Comparison of ENCODE assay signal across 22 cellular contexts in genomic region chr7:23787272-23787671, GRCh38.
DNase-seq lines count a peak whose midpoint lies in the region; ATAC-seq, FAIRE-seq and TF ChIP-seq lines count a peak whose summit lies in the region.
"Had no signal": no experiment of that assay in that cellular context is flagged by ENCODE, and none has a peak within 500 bp of the region (broad histone marks: within the 10 kb centered on the region; RNA-seq: fewer than 3 reads in every experiment).

No MANE protein-coding gene starts in this region.

- POLR2A ChIA-PET in GM12878 (lab: Charles Lee): interaction anchor here (0.6 kb wide), 1 partner anchor 483 kb away, joined by 4 read pairs; no protein-coding TSS in a partner anchor
- POLR2A ChIA-PET in GM10248 (lab: Yijun Ruan, JAX): no interaction called here

- no peaks in the 10 kb centered on the region for H3K27me3 ChIP-seq in Karpas-422 (ENCODE audit: low read length)
- no peaks in the 10 kb centered on the region for H3K27me3 ChIP-seq in GM12878 (replicated peaks in 1 of 2; ENCODE audit: control insufficient read depth in 2 of 2, insufficient read depth in 2 of 2, low read length in 1 of 2)
- H3K27me3 ChIP-seq: SJSA1 had no signal

- H3K79me2 ChIP-seq in Karpas-422 (ENCODE audit: low read length) (no peaks in the 10 kb centered on the region), GM12878 (ENCODE audit: control insufficient read depth, insufficient read depth, low read length) (no peaks in the 10 kb centered on the region)

- no peak overlapping the region for H3K4me3 ChIP-seq in Karpas-422 (ENCODE audit: low read length)
- H3K4me3 ChIP-seq in GM12878: no peak overlapping the region
- H3K4me3 ChIP-seq: SJSA1 had no signal

- H3K9me3 ChIP-seq in Karpas-422 (ENCODE audit: low read length) (no peaks in the 10 kb centered on the region), GM12878 (replicated peaks; ENCODE audit: control insufficient read depth, insufficient read depth, low read length) (no peaks in the 10 kb centered on the region)
- H3K9me3 ChIP-seq: SJSA1 had no signal

- H3K4me1 ChIP-seq in Karpas-422 (ENCODE audit: low read length) (no peaks in the 10 kb centered on the region), GM12878 (ENCODE audit: control insufficient read depth, insufficient read depth, low read length) (no peaks in the 10 kb centered on the region)
- H3K4me1 ChIP-seq: Caco-2, SJSA1 had no signal

- H3K27ac ChIP-seq in Karpas-422 (ENCODE audit: low read length): no peak overlapping the region
- no peak overlapping the region for H3K27ac ChIP-seq in GM12878 (ENCODE audit: control insufficient read depth, insufficient read depth)
- H3K27ac ChIP-seq: SJSA1 had no signal

- in situ Hi-C loops in GM12878 (cut with MboI): no loop called here

- no peaks in the 10 kb centered on the region for H4K20me1 ChIP-seq in Karpas-422 (ENCODE audit: insufficient read depth, low read depth, low read length)
- no peaks in the 10 kb centered on the region for H4K20me1 ChIP-seq in GM12878 (ENCODE audit: control insufficient read depth, insufficient read depth)

- TF ChIP-seq POLR2A in GM12878 (IDR thresholded peaks at IDR 0.05; ENCODE audit: low read depth, low read length): no peak

- H2AFZ ChIP-seq in Karpas-422 (ENCODE audit: low read length) (no peak overlapping the region), GM12878 (ENCODE audit: control insufficient read depth, low read depth, low read length) (no peak overlapping the region)

- RAD21 ChIA-PET in GM12878 (lab: Charles Lee; ENCODE audit: unreplicated experiment): interaction anchor here (0.6 kb wide), 1 partner anchor 315 kb away, joined by 4 read pairs; no protein-coding TSS in a partner anchor

- 64% methylated on average over 3 of the region's 3 CpGs for WGBS in GM12878 (ENCODE audit: insufficient coverage, insufficient replicate concordance, low lambda C conversion rate, missing lambda C conversion rate)

- H3K4me2 ChIP-seq in Karpas-422 (ENCODE audit: low read depth, low read length, poor library complexity, severe bottlenecking) (no peak overlapping the region), GM12878 (ENCODE audit: control insufficient read depth, insufficient read depth) (no peak overlapping the region)

- no peaks in the 10 kb centered on the region for H3K36me3 ChIP-seq in Karpas-422 (ENCODE audit: insufficient read depth, low read length)
- no peaks in the 10 kb centered on the region for H3K36me3 ChIP-seq in GM12878 (ENCODE audit: control insufficient read depth in 2 of 2, insufficient read depth in 2 of 2, low read length in 1 of 2)
- H3K36me3 ChIP-seq: SJSA1 had no signal

- TF ChIP-seq CTCF in GM12878 (IDR thresholded peaks at IDR 0.05 in 2 of 3, conservative IDR thresholded peaks at IDR 0.05 in 1 of 3; ENCODE audit: control insufficient read depth in 2 of 3, extremely low read depth in 1 of 3, insufficient read depth in 1 of 3, low read depth in 3 of 3, low read length in 3 of 3) (no peak), GM10248 (IDR thresholded peaks at IDR 0.05; ENCODE audit: control extremely low read depth, extremely low read depth, low read depth, missing control alignments) (no peak)

- no peak for TF ChIP-seq RAD21 in GM12878 (IDR thresholded peaks at IDR 0.05; ENCODE audit: insufficient read depth, low read depth, low read length)

- DNase-seq in NCI-H82 (lab: John Stamatoyannopoulos, UW) (peak; percentile 7), NCI-H82 treated with DMSO at 0.1 percent for 48 hours (lab: John Stamatoyannopoulos, UW; ENCODE audit: unreplicated experiment) (no peak), Karpas-422 (peak; percentile 34), GM12878 (ENCODE audit: low read depth, low spot score) (no peak), posterior cingulate gyrus (no peak), GM10248 (ENCODE audit: extremely low spot score) (no peak)
- DNase-seq: ACHN, AML-193, Caco-2, DMS79, Kasumi-1, MM.1S, NCI-H1105, NCI-H2029, NCI-H526 treated with DMSO at 0.1 percent for 48 hours, T-helper 2 cell had no signal

- H3K9me2 ChIP-seq in Karpas-422 (replicated peaks; ENCODE audit: insufficient read depth, low read length): no peaks in the 10 kb centered on the region

- FAIRE-seq in GM12878 (lab: Jason Lieb, UNC): peak; percentile 64
- FAIRE-seq: G401.6, GM12891, GM18507, HepG2 had no signal

- ATAC-seq in GM12878 (no peak), HG02610 (IDR thresholded peaks at IDR 0.05; ENCODE audit: unreplicated experiment) (no peak)
- ATAC-seq: HepG2 had no signal

- H3K9ac ChIP-seq in Karpas-422 (ENCODE audit: low read length) (no peak overlapping the region), GM12878 (ENCODE audit: control insufficient read depth, insufficient read depth, low read length) (no peak overlapping the region)

- BruUV-seq in GM12878 (replicated peaks; lab: Mats Ljungman, UMichigan): no TSS peak

- no peak for TF ChIP-seq EP300 in GM12878 (IDR thresholded peaks at IDR 0.05; ENCODE audit: borderline replicate concordance in 1 of 2, control insufficient read depth in 1 of 2, low read depth in 2 of 2, low read length in 2 of 2)

- intact Hi-C loops in GM12878 (cut with micrococcal nuclease; ENCODE audit: unreplicated experiment) (no loop called here), posterior cingulate gyrus (cut with DNase I) (no loop called here)

- CTCF ChIA-PET in GM12878 (lab: Yijun Ruan, JAX) (no interaction called here), GM10248 (lab: Yijun Ruan, JAX) (no interaction called here)

- SMC1A ChIA-PET in GM12878 (lab: Charles Lee; ENCODE audit: uncharacterized antibody, unreplicated experiment): interaction anchor here (1.0 kb wide), 1 partner anchor 43 kb away, joined by 3 read pairs; no protein-coding TSS in a partner anchor

TF ChIP-seq in GM12878, 131 proteins besides CTCF, POLR2A, EP300 and RAD21:
- TF ChIP-seq SMARCA5 (IDR thresholded peaks at IDR 0.05) (no peak), STAT3 (IDR thresholded peaks at IDR 0.05; ENCODE audit: low read depth, low read length) (no peak), MXI1 (IDR thresholded peaks at IDR 0.05; ENCODE audit: low read depth, low read length) (no peak), EGR1 (IDR thresholded peaks at IDR 0.05; ENCODE audit: borderline replicate concordance in 1 of 2, low read depth in 2 of 2, low read length in 2 of 2) (no peak), PKNOX1 (IDR thresholded peaks at IDR 0.05) (no peak), BCL3 (IDR thresholded peaks at IDR 0.05; ENCODE audit: borderline replicate concordance, insufficient read depth, low read depth, low read length, poor library complexity, severe bottlenecking) (no peak), SMAD1 (IDR thresholded peaks at IDR 0.05; ENCODE audit: low read depth, partially characterized antibody) (no peak), SMAD5 (IDR thresholded peaks at IDR 0.05; ENCODE audit: low read depth) (no peak), ZNF592 (IDR thresholded peaks at IDR 0.05) (no peak), HDGF (IDR thresholded peaks at IDR 0.05) (no peak)

Comparison
In these comparisons a context has a peak if more than half of its experiments do, and no peak if none do; other contexts are left out.
1. DNase-seq: peak in NCI-H82 (single experiment) and Karpas-422 (single experiment); none in NCI-H82 treated with DMSO at 0.1 percent for 48 hours (single experiment), GM12878 (single experiment), posterior cingulate gyrus (0 of 10) and GM10248 (single experiment).